In the genomic region with DNA sequence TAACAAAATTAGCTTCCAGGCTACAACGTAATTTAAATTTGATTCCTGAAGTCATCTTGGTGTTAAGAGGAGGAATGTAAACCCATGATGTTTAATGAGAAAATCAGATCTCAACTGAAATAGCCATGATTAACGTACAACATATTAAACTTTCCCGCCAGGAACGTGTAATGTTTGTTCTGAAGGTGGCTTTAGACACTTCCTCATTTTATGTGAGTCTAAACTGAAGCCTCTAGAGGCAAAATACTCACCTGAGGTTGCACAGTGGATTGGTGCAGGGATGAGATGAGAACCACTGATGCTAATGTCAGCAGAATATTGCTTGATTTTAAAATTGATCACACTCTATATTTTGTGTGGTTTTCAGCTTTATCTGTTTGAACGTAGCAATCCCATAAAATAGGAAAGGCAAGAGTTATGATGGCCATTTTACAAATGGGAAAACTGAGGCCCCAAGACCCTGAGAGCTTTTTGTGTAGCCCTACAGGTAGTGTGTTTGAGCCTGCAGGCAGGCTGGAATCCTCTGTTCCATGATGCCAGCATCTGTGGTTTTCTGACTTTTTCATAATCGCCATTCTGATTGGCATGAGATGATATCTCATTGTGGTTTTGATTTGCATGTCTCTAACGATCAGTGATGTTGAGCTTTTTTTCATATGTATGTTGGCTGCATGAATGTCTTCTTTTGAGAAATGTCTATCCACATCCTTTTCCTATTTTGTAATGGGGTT, we compare ENCODE assay signal across 15 cellular contexts.
DNase-seq lines count a peak whose midpoint lies in the region; ATAC-seq, FAIRE-seq and TF ChIP-seq lines count a peak whose summit lies in the region.
"Had no signal": no experiment of that assay in that cellular context is flagged by ENCODE, and none has a peak within 500 bp of the region (broad histone marks: within the 10 kb centered on the region; RNA-seq: fewer than 3 reads in every experiment).

No MANE protein-coding gene starts in this region.

- no peak overlapping the region for H3K27ac ChIP-seq in mammary epithelial cell (ENCODE audit: insufficient read depth, low read depth, low read length)
- H3K27ac ChIP-seq in breast epithelium, result no peak overlapping the region
- no peak overlapping the region for H3K27ac ChIP-seq in right atrium auricular region
- H3K27ac ChIP-seq: C4-2B had no signal

- TF ChIP-seq CTCF in mammary epithelial cell (conservative IDR thresholded peaks at IDR 0.05 in 1 of 2, IDR thresholded peaks at IDR 0.05 in 1 of 2; ENCODE audit: extremely low read depth in 1 of 2, insufficient read depth in 1 of 2, low read depth in 1 of 2, low read length in 2 of 2) (no peak), breast epithelium (IDR thresholded peaks at IDR 0.05) (no peak), right atrium auricular region (IDR thresholded peaks at IDR 0.05) (no peak)

- peaks cover 3% of the 10 kb centered on the region for H3K27me3 ChIP-seq in mammary epithelial cell (ENCODE audit: insufficient read depth, low read length)
- H3K27me3 ChIP-seq in breast epithelium, result no peaks in the 10 kb centered on the region
- H3K27me3 ChIP-seq in right atrium auricular region, result no peaks in the 10 kb centered on the region

- H2AFZ ChIP-seq in mammary epithelial cell (ENCODE audit: low read depth, low read length), result no peak overlapping the region

- peaks cover 3% of the 10 kb centered on the region for H3K4me1 Mint-ChIP-seq in memory B cell
- no peaks in the 10 kb centered on the region for H3K4me1 Mint-ChIP-seq in stimulated activated effector memory CD8-positive, alpha-beta T cell treated with anti-CD3 and anti-CD28 coated beads, Interleukin-12 subunit alpha, Interleukin-12 subunit beta, amount 100 ng/mL, for 72 hours

- H3K27me3 Mint-ChIP-seq in memory B cell, result no peaks in the 10 kb centered on the region
- H3K27me3 Mint-ChIP-seq: B cell; CD4-positive, alpha-beta memory T cell had no signal

- no peak overlapping the region for H3K9ac ChIP-seq in mammary epithelial cell (ENCODE audit: insufficient read depth, low read length)

- intact Hi-C loops in mammary epithelial cell (cut with micrococcal nuclease), result no loop called here
- intact Hi-C loops in breast epithelium (cut with DNase I; ENCODE audit: low total_unique reads), result no loop called here

- H3K36me3 Mint-ChIP-seq in memory B cell, result peaks cover 11% of the 10 kb centered on the region
- H3K36me3 Mint-ChIP-seq in stimulated activated effector memory CD8-positive, alpha-beta T cell treated with anti-CD3 and anti-CD28 coated beads, Interleukin-12 subunit alpha, Interleukin-12 subunit beta, amount 100 ng/mL, for 72 hours, result no peaks in the 10 kb centered on the region

- ATAC-seq in memory B cell (ENCODE audit: low read depth), result peak; percentile 39
- no peak for ATAC-seq in stimulated activated effector memory CD8-positive, alpha-beta T cell treated with anti-CD3 and anti-CD28 coated beads, Interleukin-12 subunit alpha, Interleukin-12 subunit beta, amount 100 ng/mL, for 72 hours

- no peak for FAIRE-seq in GM12891 (lab: Jason Lieb, UNC)
- FAIRE-seq: A204.1, H1 had no signal

- H3K9me3 ChIP-seq in mammary epithelial cell (replicated peaks; ENCODE audit: insufficient read depth, low read length) (no peaks in the 10 kb centered on the region), breast epithelium (no peaks in the 10 kb centered on the region), right atrium auricular region (no peaks in the 10 kb centered on the region)
- H3K9me3 ChIP-seq: HAP-1 had no signal

- TF ChIP-seq POLR2A in breast epithelium (IDR thresholded peaks at IDR 0.05) (no peak), GM12891 (IDR thresholded peaks at IDR 0.05; ENCODE audit: low read depth, low read length) (no peak)

- CTCF ChIA-PET in mammary epithelial cell (lab: Charles Lee; ENCODE audit: low non-redundant PET), result no interaction called here

- H3K4me3 ChIP-seq in mammary epithelial cell (replicated peaks in 1 of 3; ENCODE audit: insufficient read depth in 1 of 3, low read depth in 2 of 3, low read length in 3 of 3), result no peak overlapping the region
- no peak overlapping the region for H3K4me3 ChIP-seq in breast epithelium
- no peak overlapping the region for H3K4me3 ChIP-seq in right atrium auricular region
- H3K4me3 ChIP-seq: HAP-1 had no signal

- H3K4me1 ChIP-seq in mammary epithelial cell (ENCODE audit: insufficient read depth, low read length), result peaks cover 2% of the 10 kb centered on the region
- H3K4me1 ChIP-seq in breast epithelium, result no peaks in the 10 kb centered on the region
- no peaks in the 10 kb centered on the region for H3K4me1 ChIP-seq in right atrium auricular region
- H3K4me1 ChIP-seq: HAP-1 had no signal

- H3K4me3 Mint-ChIP-seq in memory B cell, result no peak overlapping the region
- no peak overlapping the region for H3K4me3 Mint-ChIP-seq in stimulated activated effector memory CD8-positive, alpha-beta T cell treated with anti-CD3 and anti-CD28 coated beads, Interleukin-12 subunit alpha, Interleukin-12 subunit beta, amount 100 ng/mL, for 72 hours
- H3K4me3 Mint-ChIP-seq: B cell; CD4-positive, alpha-beta memory T cell had no signal

- in situ Hi-C loops in mammary epithelial cell (cut with MboI; ENCODE audit: low sequenced_read_pairs in 2 of 2), result no loop called here

- no TSS peak for BruUV-seq in mammary epithelial cell (replicated peaks; lab: Mats Ljungman, UMichigan)

- no peak overlapping the region for H3K4me2 ChIP-seq in mammary epithelial cell (ENCODE audit: insufficient read depth, low read depth, low read length)

- H4K20me1 ChIP-seq in mammary epithelial cell (ENCODE audit: insufficient read depth, low read length), result no peaks in the 10 kb centered on the region

- WGBS in mammary epithelial cell (ENCODE audit: low coverage, missing lambda C conversion rate), result 34% methylated on average over 7 of the region's 7 CpGs

- DNase-seq in mammary epithelial cell (peak; percentile 30), breast epithelium (ENCODE audit: low spot score in 2 of 2) (no peak), GM12891 (ENCODE audit: insufficient read length, low spot score) (no peak), NCI-H526 treated with DMSO at 0.1 percent for 48 hours (lab: John Stamatoyannopoulos, UW) (peak; percentile 66), memory B cell (ENCODE audit: low spot score in 2 of 2) (no peak), right atrium auricular region (ENCODE audit: low spot score) (no peak)
- DNase-seq in stimulated activated effector memory CD8-positive, alpha-beta T cell treated with anti-CD3 and anti-CD28 coated beads, Interleukin-12 subunit alpha, Interleukin-12 subunit beta, amount 100 ng/mL, for 72 hours (ENCODE audit: low spot score in 2 of 2), result no peak
- DNase-seq: CD4-positive, alpha-beta memory T cell; DMS79; GDM1 had no signal

- H3K9me3 Mint-ChIP-seq in memory B cell, result peaks cover 6% of the 10 kb centered on the region
- H3K9me3 Mint-ChIP-seq in stimulated activated effector memory CD8-positive, alpha-beta T cell treated with anti-CD3 and anti-CD28 coated beads, Interleukin-12 subunit alpha, Interleukin-12 subunit beta, amount 100 ng/mL, for 72 hours, result peaks cover 3% of the 10 kb centered on the region

- H3K27ac Mint-ChIP-seq in memory B cell, result no peak overlapping the region
- H3K27ac Mint-ChIP-seq in stimulated activated effector memory CD8-positive, alpha-beta T cell treated with anti-CD3 and anti-CD28 coated beads, Interleukin-12 subunit alpha, Interleukin-12 subunit beta, amount 100 ng/mL, for 72 hours, result no peak overlapping the region
- H3K27ac Mint-ChIP-seq: B cell; CD4-positive, alpha-beta memory T cell had no signal

- dilution Hi-C loops in mammary epithelial cell (cut with HindIII; ENCODE audit: low sequenced_read_pairs), result no loop called here

- no peaks in the 10 kb centered on the region for H3K79me2 ChIP-seq in mammary epithelial cell (ENCODE audit: insufficient read depth, low read length)

- H3K36me3 ChIP-seq in mammary epithelial cell (ENCODE audit: insufficient read depth, low read length) (no peaks in the 10 kb centered on the region), breast epithelium (no peaks in the 10 kb centered on the region), right atrium auricular region (no peaks in the 10 kb centered on the region)
- H3K36me3 ChIP-seq: HAP-1 had no signal

TF ChIP-seq in GM12891, 5 proteins besides CTCF, POLR2A, EP300 and RAD21:
- TF ChIP-seq POU2F2 (IDR thresholded peaks at IDR 0.05; ENCODE audit: low read depth, low read length) (no peak), SPI1 (IDR thresholded peaks at IDR 0.05; ENCODE audit: low read depth, low read length) (peak; percentile 81)

Comparison
In these comparisons a context has a peak if more than half of its experiments do, and no peak if none do; other contexts are left out.
1. DNase-seq: peak in mammary epithelial cell (single experiment) and NCI-H526 treated with DMSO at 0.1 percent for 48 hours (single experiment); none in breast epithelium (0 of 2), GM12891 (single experiment), memory B cell (0 of 2), stimulated activated effector memory CD8-positive, alpha-beta T cell treated with anti-CD3 and anti-CD28 coated beads, Interleukin-12 subunit alpha, Interleukin-12 subunit beta, amount 100 ng/mL, for 72 hours (0 of 2) and right atrium auricular region (single experiment).